Comparison of ENCODE assay signal across 8 cellular contexts in the genomic region with DNA sequence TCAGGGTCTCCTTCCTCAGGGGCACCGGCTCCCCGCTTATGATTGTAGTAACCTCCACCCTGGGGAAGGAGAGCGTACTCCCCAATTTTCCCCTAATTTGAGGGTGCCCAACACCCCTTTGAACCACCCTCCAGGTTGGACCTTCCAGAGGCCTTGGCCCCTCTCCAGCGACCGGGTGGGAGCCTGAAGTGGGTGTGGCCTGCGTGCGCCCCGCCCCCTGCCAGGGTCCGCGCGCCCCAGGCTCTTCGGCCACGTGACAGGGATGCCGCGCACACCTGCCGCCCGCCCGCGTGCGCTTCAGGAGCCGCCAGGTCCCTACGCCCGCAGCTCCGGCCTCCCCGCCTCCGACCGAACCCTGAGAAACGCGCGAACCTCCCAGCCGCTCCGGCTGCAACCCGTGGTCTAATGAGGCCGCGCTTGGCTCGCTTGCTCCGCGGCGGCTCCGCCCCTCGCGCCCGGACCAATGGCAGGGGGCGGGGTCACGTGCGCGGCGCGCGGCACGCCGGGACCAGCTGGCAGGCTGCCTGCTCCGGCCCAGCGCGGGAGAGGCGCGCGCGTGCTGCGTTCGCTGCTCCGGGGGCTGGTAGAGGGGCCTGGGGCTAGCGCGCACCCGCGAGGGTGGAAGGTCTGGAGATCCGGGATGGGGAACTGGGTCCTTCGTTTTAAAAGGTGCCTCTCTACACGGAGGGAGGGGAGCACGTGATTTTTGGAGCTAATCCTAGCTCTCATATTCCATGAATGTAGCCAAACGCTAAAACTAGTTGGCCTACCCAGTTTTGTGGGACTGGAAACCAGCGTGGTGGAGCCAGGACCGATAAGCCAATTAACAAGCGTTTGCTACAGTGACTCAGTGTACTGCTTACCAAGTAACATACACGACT. TPM values are rescaled to one million over a fixed set of nuclear protein-coding genes. Genes with fewer than 3 reads are reported as not detected.
DNase-seq lines count a peak whose midpoint lies in the region; ATAC-seq and TF ChIP-seq lines count a peak whose summit lies in the region.

A gene (minus strand): TSS at position 404 of the 881 bp plus-strand sequence. CDS start 618 bp downstream, outside the sequence.

- peak within 1 kb of the TSS; percentile 6 to 79 for H3K27ac Mint-ChIP-seq in natural killer cell

- H3K9me3 Mint-ChIP-seq in natural killer cell = no peaks in the 10 kb centered on the region

- H3K36me3 Mint-ChIP-seq in natural killer cell = peaks cover 9% of the 10 kb centered on the region

- peak; percentile 99 for DNase-seq in D341Med (ENCODE audit: low spot score)
- DNase-seq in Kasumi-1 (lab: John Stamatoyannopoulos, UW) = peak; percentile 59 to 64
- DNase-seq in RPMI8226 = peak; percentile 95
- DNase-seq in activated T-helper 1 cell treated with anti-CD3 and anti-CD28 coated beads, Interleukin-2, amount 50 U/mL, for 16 hours (ENCODE audit: low read depth in 1 of 2, low spot score in 1 of 2) = peak; percentile 75 to 82
- peak; percentile 70 for DNase-seq in fibroblast of peridontal ligament (ENCODE audit: extremely low read depth)
- DNase-seq in natural killer cell = peak; percentile 92
- peak; percentile 81 for DNase-seq in stimulated activated naive CD4-positive, alpha-beta T cell treated with Interleukin-2 at 50 U/mL for 16 hours (lab: John Stamatoyannopoulos, UW)

- H3K4me3 Mint-ChIP-seq in natural killer cell = peak within 1 kb of the TSS; percentile 83

- H3K27me3 Mint-ChIP-seq in natural killer cell (ENCODE audit: low read depth in 2 of 2) = no peaks in the 10 kb centered on the region

- ATAC-seq in GM21529 (IDR thresholded peaks at IDR 0.05; ENCODE audit: unreplicated experiment) = peak; percentile 59
- ATAC-seq in natural killer cell = peak; percentile 97 to 98 (median 98)

- intact Hi-C loops in natural killer cell (cut with micrococcal nuclease) = loop anchor here (1.0 kb wide), 1 partner anchor 22 kb away; a partner anchor contains a TSS

- no peak for TF ChIP-seq CTCF in natural killer cell (IDR thresholded peaks at IDR 0.05)

- peaks cover 8 to 13% of the 10 kb centered on the region in 2 donors for H3K4me1 Mint-ChIP-seq in natural killer cell

RNA-seq across cellular contexts. Expression of the gene that starts here (rescaled TPM):
- 1 to 10 TPM; 1.7 to 2.0 (median 1.9) TPM for total RNA-seq in natural killer cell

Comparison
In these comparisons a context has a peak if more than half of its experiments do, and no peak if none do; other contexts are left out.
1. Peak in every context shown above with its lines: DNase-seq and ATAC-seq.